In genomic region chr15:67720556-67721175, GRCh38 we compare ENCODE assay signal across 18 cellular contexts.
A peak's percentile ranks its signal among the peaks of the same experiment; 100 is the strongest.
DNase-seq lines count a peak whose midpoint lies in the region; ATAC-seq and TF ChIP-seq lines count a peak whose summit lies in the region.
"Had no signal": no experiment of that assay in that cellular context is flagged by ENCODE, and none has a peak within 500 bp of the region (broad histone marks: within the 10 kb centered on the region; RNA-seq: fewer than 3 reads in every experiment).

No MANE protein-coding gene starts in this region.

- H3K9me3 ChIP-seq in DOHH2 (ENCODE audit: control insufficient read depth, insufficient read depth, low read length), result no peaks in the 10 kb centered on the region
- H3K9me3 ChIP-seq in OCI-LY1 (ENCODE audit: low read length), result no peaks in the 10 kb centered on the region
- no peaks in the 10 kb centered on the region for H3K9me3 ChIP-seq in left lung
- H3K9me3 ChIP-seq in heart left ventricle, result no peaks in the 10 kb centered on the region
- H3K9me3 ChIP-seq: lower lobe of right lung, thyroid gland had no signal

- H3K27me3 ChIP-seq in DOHH2 (ENCODE audit: control insufficient read depth, low read length), result no peaks in the 10 kb centered on the region
- H3K27me3 ChIP-seq in OCI-LY1 (ENCODE audit: insufficient read depth, low read length), result no peaks in the 10 kb centered on the region
- H3K27me3 ChIP-seq in left lung, result no peaks in the 10 kb centered on the region
- H3K27me3 ChIP-seq in heart left ventricle, result no peaks in the 10 kb centered on the region
- H3K27me3 ChIP-seq: brain microvascular endothelial cell, thyroid gland had no signal

- H3K9ac ChIP-seq in OCI-LY1 (ENCODE audit: low read length), result no peak overlapping the region

- ATAC-seq in HG02588 (IDR thresholded peaks at IDR 0.05; ENCODE audit: unreplicated experiment) (no peak), left lung (no peak), heart left ventricle (no peak)
- ATAC-seq: lower lobe of right lung, right cardiac atrium, Right ventricle myocardium inferior had no signal

- TF ChIP-seq POLR2A in heart left ventricle (IDR thresholded peaks at IDR 0.05), result no peak

- intact Hi-C loops in left lung (cut with DNase I) (no loop called here), heart left ventricle (cut with DNase I) (no loop called here)

- no peak for TF ChIP-seq CTCF in DOHH2 (IDR thresholded peaks at IDR 0.05; ENCODE audit: low read depth, low read length, poor library complexity, severe bottlenecking)
- no peak for TF ChIP-seq CTCF in OCI-LY1 (IDR thresholded peaks at IDR 0.05; ENCODE audit: low read length)
- TF ChIP-seq CTCF in left lung (IDR thresholded peaks at IDR 0.05), result no peak
- TF ChIP-seq CTCF in heart left ventricle (IDR thresholded peaks at IDR 0.05), result no peak

- peaks cover 11% of the 10 kb centered on the region for H3K4me1 ChIP-seq in DOHH2 (ENCODE audit: control insufficient read depth, low read length)
- peaks cover 14% of the 10 kb centered on the region for H3K4me1 ChIP-seq in OCI-LY1 (ENCODE audit: insufficient read depth, low read length, severe bottlenecking)
- no peaks in the 10 kb centered on the region for H3K4me1 ChIP-seq in left lung
- H3K4me1 ChIP-seq in heart left ventricle, result peaks cover 0 to 8% (median 0%) of the 10 kb centered on the region in 12 donors
- H3K4me1 ChIP-seq: lower lobe of right lung, thyroid gland had no signal

- H3K9me2 ChIP-seq in DOHH2 (replicated peaks; ENCODE audit: control insufficient read depth, low read length), result no peaks in the 10 kb centered on the region
- H3K9me2 ChIP-seq in OCI-LY1 (ENCODE audit: low read depth, low read length), result no peaks in the 10 kb centered on the region

- peak overlapping the region; percentile 10; the same call in 1 of the 2 replicates for H3K4me2 ChIP-seq in DOHH2 (ENCODE audit: low read length)
- H3K4me2 ChIP-seq in OCI-LY1 (ENCODE audit: low read length), result peak overlapping the region; percentile 34; the same call in 1 of the 2 replicates

- H4K20me1 ChIP-seq in DOHH2 (ENCODE audit: control insufficient read depth, insufficient read depth, low read depth, low read length), result no peaks in the 10 kb centered on the region
- no peaks in the 10 kb centered on the region for H4K20me1 ChIP-seq in OCI-LY1 (ENCODE audit: insufficient read depth, low read length)

- DNase-seq in KBM-7 (peak; percentile 94), kidney tubule cell (ENCODE audit: low spot score) (peak; percentile 13), anterior cingulate cortex (lab: John Stamatoyannopoulos, UW) (no peak), left lung (no peak), heart left ventricle (no peak)
- DNase-seq: activated CD4-positive, alpha-beta T cell treated with anti-CD3 and anti-CD28 coated beads, Interleukin-2, amount 10 ng/mL, durations not matched to agents 24 days and 14 days; activated naive CD4-positive, alpha-beta T cell treated with anti-CD3 and anti-CD28 coated beads, Interleukin-2, amount 50 U/mL, for 16 hours; brain microvascular endothelial cell; lower lobe of right lung; NCI-H510A; right cardiac atrium; stimulated activated CD4-positive, alpha-beta T cell treated with anti-CD3 and anti-CD28 coated beads, Interleukin-2, amount 100 ng/mL, for 24 hours; stimulated activated CD8-positive, alpha-beta memory T cell treated with anti-CD3 and anti-CD28 coated beads, Interleukin-4, amount 100 ng/mL, for 48 hours; thyroid gland had no signal

- H2AFZ ChIP-seq in OCI-LY1 (ENCODE audit: low read length), result no peak overlapping the region

- WGBS in heart left ventricle, 4 donors, result 85 to 88% (median 87%) methylated on average over 8 of the region's 8 CpGs

- H3K4me3 ChIP-seq in DOHH2 (ENCODE audit: low read length) (no peak overlapping the region), OCI-LY1 (ENCODE audit: low read depth, low read length, poor library complexity, severe bottlenecking) (no peak overlapping the region), left lung (no peak overlapping the region), heart left ventricle (no peak overlapping the region)
- H3K4me3 ChIP-seq: lower lobe of right lung, thyroid gland had no signal

- H3K79me2 ChIP-seq in DOHH2 (ENCODE audit: control insufficient read depth, low read length), result no peaks in the 10 kb centered on the region
- H3K79me2 ChIP-seq in OCI-LY1 (ENCODE audit: insufficient read depth, low read length), result no peaks in the 10 kb centered on the region

- H3F3A ChIP-seq in DOHH2 (ENCODE audit: control insufficient read depth, insufficient read depth), result no peaks in the 10 kb centered on the region
- H3F3A ChIP-seq in OCI-LY1 (ENCODE audit: insufficient read depth, low read length), result no peaks in the 10 kb centered on the region

- no peaks in the 10 kb centered on the region for H3K36me3 ChIP-seq in DOHH2 (ENCODE audit: control insufficient read depth, low read length)
- peaks cover 2% of the 10 kb centered on the region; the same call in 1 of the 2 replicates for H3K36me3 ChIP-seq in OCI-LY1 (ENCODE audit: insufficient read depth, low read length)
- H3K36me3 ChIP-seq in left lung, result no peaks in the 10 kb centered on the region
- H3K36me3 ChIP-seq in heart left ventricle, result no peaks in the 10 kb centered on the region
- H3K36me3 ChIP-seq: brain microvascular endothelial cell, lower lobe of right lung, thyroid gland had no signal

- H3K27ac ChIP-seq in DOHH2 (ENCODE audit: low read depth, low read length) (no peak overlapping the region), OCI-LY1 (ENCODE audit: low read depth, low read length, poor library complexity, severe bottlenecking) (no peak overlapping the region), left lung (no peak overlapping the region), heart left ventricle (no peak overlapping the region)
- H3K27ac ChIP-seq: brain microvascular endothelial cell, lower lobe of right lung, thyroid gland had no signal

- in situ Hi-C loops in KBM-7 (cut with MboI; ENCODE audit: low pct_unique_long_range_greater_than_20kb, low sequenced_read_pairs), result no loop called here

Comparison
In these comparisons a context has a peak if more than half of its experiments do, and no peak if none do; other contexts are left out.
1. DNase-seq: peak in KBM-7 (single experiment) and kidney tubule cell (single experiment); none in anterior cingulate cortex (0 of 58), left lung (0 of 2) and heart left ventricle (0 of 5).